Comparison of ENCODE assay signal across 22 cellular contexts in genomic region chr14:84351646-84352045, GRCh38.
A peak's percentile ranks its signal among the peaks of the same experiment; 100 is the strongest.
DNase-seq lines count a peak whose midpoint lies in the region; ATAC-seq and TF ChIP-seq lines count a peak whose summit lies in the region.
"Had no signal": no experiment of that assay in that cellular context is flagged by ENCODE, and none has a peak within 500 bp of the region (broad histone marks: within the 10 kb centered on the region; RNA-seq: fewer than 3 reads in every experiment).

No MANE protein-coding gene starts in this region.

- no peak overlapping the region; the same call in 1 of the 2 replicates for H3K4ac ChIP-seq in IMR-90 (ENCODE audit: low read depth, low read length)
- no peak overlapping the region for H3K4ac ChIP-seq in mesenchymal stem cell (ENCODE audit: low read depth in 1 of 2, low read length in 2 of 2)

- no peak overlapping the region for H3K56ac ChIP-seq in IMR-90 (ENCODE audit: extremely low read depth, insufficient read depth, low read length)

- H2AFZ ChIP-seq in IMR-90 (replicated peaks; ENCODE audit: low read length, poor library complexity): no peak overlapping the region
- no peak overlapping the region for H2AFZ ChIP-seq in mesenchymal stem cell (ENCODE audit: low read depth, low read length)
- no peak overlapping the region for H2AFZ ChIP-seq in Karpas-422 (ENCODE audit: low read length)

- H2AK5ac ChIP-seq in IMR-90 (ENCODE audit: low read depth, low read length) (no peak overlapping the region), mesenchymal stem cell (ENCODE audit: low read length, severe bottlenecking) (no peak overlapping the region)

- no peak for TF ChIP-seq CTCF in IMR-90 (conservative IDR thresholded peaks at IDR 0.05; ENCODE audit: low read depth, low read length)
- no peak for TF ChIP-seq CTCF in brain microvascular endothelial cell (IDR thresholded peaks at IDR 0.05; ENCODE audit: low read depth, low read length, missing control alignments)
- no peak for TF ChIP-seq CTCF in fibroblast of mammary gland (conservative IDR thresholded peaks at IDR 0.05; ENCODE audit: control insufficient read depth, insufficient read depth, low read depth, low read length)
- TF ChIP-seq CTCF in testis (IDR thresholded peaks at IDR 0.05): no peak

- H2BK120ac ChIP-seq in IMR-90 (ENCODE audit: low read depth, low read length) (peak overlapping the region; percentile 36; the same call in 1 of the 2 replicates), mesenchymal stem cell (ENCODE audit: low read depth, low read length) (no peak overlapping the region)

- CTCF ChIA-PET in IMR-90 (lab: Yijun Ruan, JAX): no interaction called here

- intact Hi-C loops in IMR-90 (cut with micrococcal nuclease): no loop called here
- intact Hi-C loops in testis (cut with DNase I; ENCODE audit: low total_unique reads): no loop called here

- H2BK15ac ChIP-seq in IMR-90 (ENCODE audit: low read depth, low read length): no peak overlapping the region
- no peak overlapping the region for H2BK15ac ChIP-seq in mesenchymal stem cell (ENCODE audit: low read depth, poor library complexity, severe bottlenecking)

- DNase-seq in IMR-90: peak; percentile 22
- DNase-seq in brain microvascular endothelial cell: peak; percentile 7
- DNase-seq in fibroblast of mammary gland (ENCODE audit: low read depth): peak; percentile 0
- peak; percentile 15 for DNase-seq in mesenchymal stem cell
- no peak for DNase-seq in Karpas-422
- no peak for DNase-seq in testis
- DNase-seq in amygdala (lab: John Stamatoyannopoulos, UW): no peak
- DNase-seq: 8988T; ACHN; AML-193; BE2C; CD4-positive, alpha-beta T cell; CD8-positive, alpha-beta memory T cell; DMS 273 treated with DMSO at 0.1 percent for 48 hours; DMS79; EL; GF-D8; GOT3; H7; HCEC 1CT had no signal

- no peak for TF ChIP-seq RAD21 in IMR-90 (IDR thresholded peaks at IDR 0.05; ENCODE audit: low read length)

- ATAC-seq in IMR-90 (ENCODE audit: low read depth): no peak
- ATAC-seq: A549 had no signal

- H3K36me3 ChIP-seq in IMR-90 (ENCODE audit: control insufficient read depth, insufficient read depth, low read length): no peaks in the 10 kb centered on the region
- no peaks in the 10 kb centered on the region for H3K36me3 ChIP-seq in brain microvascular endothelial cell (replicated peaks)
- no peaks in the 10 kb centered on the region for H3K36me3 ChIP-seq in mesenchymal stem cell (ENCODE audit: control insufficient read depth in 1 of 2, insufficient read depth in 2 of 2, low read depth in 1 of 2, low read length in 2 of 2)
- H3K36me3 ChIP-seq in Karpas-422 (ENCODE audit: insufficient read depth, low read length): no peaks in the 10 kb centered on the region
- H3K36me3 ChIP-seq in testis (ENCODE audit: low read depth, missing control alignments): no peaks in the 10 kb centered on the region
- H3K36me3 ChIP-seq: BE2C; BLaER1 treated with 17β-estradiol and CSF1 and Interleukin-3, amounts not matched to agents 10 nM and 100 nM had no signal

- in situ Hi-C loops in IMR-90 (cut with MboI; ENCODE audit: low sequenced_read_pairs): no loop called here
- in situ Hi-C loops in brain microvascular endothelial cell (cut with HindIII; ENCODE audit: low pct_ligation_motif_present, low sequenced_read_pairs): no loop called here

- H3K4me3 ChIP-seq in IMR-90 (ENCODE audit: insufficient read depth, low read depth, low read length): no peak overlapping the region
- no peak overlapping the region for H3K4me3 ChIP-seq in brain microvascular endothelial cell (ENCODE audit: low read depth, low read length)
- H3K4me3 ChIP-seq in fibroblast of mammary gland (ENCODE audit: control insufficient read depth, low read depth, low read length): no peak overlapping the region
- H3K4me3 ChIP-seq in mesenchymal stem cell (ENCODE audit: insufficient read depth in 1 of 2, low read depth in 1 of 2, low read length in 2 of 2): no peak overlapping the region
- H3K4me3 ChIP-seq in Karpas-422 (ENCODE audit: low read length): no peak overlapping the region
- H3K4me3 ChIP-seq in testis: no peak overlapping the region
- H3K4me3 ChIP-seq: A549; BLaER1 treated with 17β-estradiol and CSF1 and Interleukin-3, amounts not matched to agents 10 nM and 100 nM had no signal

- no peak overlapping the region for H2BK12ac ChIP-seq in mesenchymal stem cell (ENCODE audit: low read length in 2 of 2)

- no TSS peak for BruUV-seq in IMR-90 (replicated peaks; lab: Mats Ljungman, UMichigan)

- 0 out of 2 replicates have a peak, but pooled peaks cover 5% of the 10 kb centered on the region for H3K9me1 ChIP-seq in IMR-90 (ENCODE audit: insufficient read depth, low read length)

- no peaks in the 10 kb centered on the region; the same call in 1 of the 2 replicates for H3K9me2 ChIP-seq in Karpas-422 (replicated peaks; ENCODE audit: insufficient read depth, low read length)

- H3K4me1 ChIP-seq in IMR-90 (ENCODE audit: control insufficient read depth, insufficient read depth, low read length) (0 out of 2 replicates have a peak, but pooled peaks cover 1% of the 10 kb centered on the region), mesenchymal stem cell (ENCODE audit: control insufficient read depth, insufficient read depth, low read depth, low read length) (no peaks in the 10 kb centered on the region), Karpas-422 (ENCODE audit: low read length) (no peaks in the 10 kb centered on the region), testis (no peaks in the 10 kb centered on the region)
- H3K4me1 ChIP-seq: A549; BE2C; BLaER1 treated with 17β-estradiol and CSF1 and Interleukin-3, amounts not matched to agents 10 nM and 100 nM had no signal

- H3K27ac ChIP-seq in IMR-90 (ENCODE audit: insufficient read depth, low read length): no peak overlapping the region
- no peak overlapping the region for H3K27ac ChIP-seq in brain microvascular endothelial cell
- H3K27ac ChIP-seq in mesenchymal stem cell (ENCODE audit: low read length, poor library complexity, severe bottlenecking): no peak overlapping the region
- no peak overlapping the region for H3K27ac ChIP-seq in Karpas-422 (ENCODE audit: low read length)
- no peak overlapping the region for H3K27ac ChIP-seq in testis
- H3K27ac ChIP-seq: A549; BLaER1 treated with 17β-estradiol and CSF1 and Interleukin-3, amounts not matched to agents 10 nM and 100 nM had no signal

- POLR2A ChIA-PET in IMR-90 (lab: Charles Lee; ENCODE audit: unreplicated experiment): no interaction called here

- H2AK9ac ChIP-seq in IMR-90 (replicated peaks; ENCODE audit: low read depth, low read length, poor library complexity): no peak overlapping the region

- H3K79me2 ChIP-seq in Karpas-422 (ENCODE audit: low read length): no peaks in the 10 kb centered on the region

- H4K20me1 ChIP-seq in IMR-90 (ENCODE audit: insufficient read depth, low read length): no peaks in the 10 kb centered on the region
- H4K20me1 ChIP-seq in Karpas-422 (ENCODE audit: insufficient read depth, low read depth, low read length): no peaks in the 10 kb centered on the region
- H4K20me1 ChIP-seq: BLaER1 treated with 17β-estradiol and CSF1 and Interleukin-3, amounts not matched to agents 10 nM and 100 nM had no signal

- H3K18ac ChIP-seq in IMR-90 (ENCODE audit: low read depth, low read length): no peak overlapping the region
- no peak overlapping the region for H3K18ac ChIP-seq in mesenchymal stem cell (ENCODE audit: low read depth in 1 of 2, low read length in 2 of 2)

- no peaks in the 10 kb centered on the region for H3K79me1 ChIP-seq in IMR-90 (ENCODE audit: low read depth in 1 of 2, low read length in 2 of 2)
- H3K79me1 ChIP-seq in mesenchymal stem cell (replicated peaks; ENCODE audit: low read length, poor library complexity, severe bottlenecking): no peaks in the 10 kb centered on the region

- H3K14ac ChIP-seq in IMR-90 (replicated peaks; ENCODE audit: low read depth, low read length) (peak overlapping the region; percentile 8; the same call in 1 of the 2 replicates), mesenchymal stem cell (ENCODE audit: low read length in 2 of 2) (no peak overlapping the region)

- H3K9ac ChIP-seq in IMR-90 (ENCODE audit: low read depth, low read length) (no peak overlapping the region), mesenchymal stem cell (ENCODE audit: low read length) (no peak overlapping the region), Karpas-422 (ENCODE audit: low read length) (no peak overlapping the region)
- H3K9ac ChIP-seq: BLaER1 treated with 17β-estradiol and CSF1 and Interleukin-3, amounts not matched to agents 10 nM and 100 nM had no signal

- TF ChIP-seq POLR2A in IMR-90 (IDR thresholded peaks at IDR 0.05; ENCODE audit: low read depth, low read length) (no peak), testis (IDR thresholded peaks at IDR 0.05) (no peak)

- no peak overlapping the region for H4K5ac ChIP-seq in IMR-90 (ENCODE audit: low read depth, low read length)

- H3K4me2 ChIP-seq in IMR-90 (ENCODE audit: low read depth, low read length) (no peak overlapping the region), mesenchymal stem cell (ENCODE audit: low read length, poor library complexity, severe bottlenecking) (no peak overlapping the region), Karpas-422 (ENCODE audit: low read depth, low read length, poor library complexity, severe bottlenecking) (no peak overlapping the region)
- H3K4me2 ChIP-seq: A549; BLaER1 treated with 17β-estradiol and CSF1 and Interleukin-3, amounts not matched to agents 10 nM and 100 nM had no signal

- H4K8ac ChIP-seq in IMR-90 (ENCODE audit: low read depth in 2 of 2, low read length in 2 of 2) (no peak overlapping the region), mesenchymal stem cell (ENCODE audit: low read length) (no peak overlapping the region)

- H2BK5ac ChIP-seq in IMR-90 (ENCODE audit: low read depth, low read length, poor library complexity, severe bottlenecking) (no peak overlapping the region), mesenchymal stem cell (ENCODE audit: low read depth, low read length, poor library complexity, severe bottlenecking) (no peak overlapping the region)

- 0 out of 2 replicates have a peak overlapping the region, but pooled peaks have one; percentile 38 for H3K23ac ChIP-seq in IMR-90 (ENCODE audit: low read depth, low read length)
- no peak overlapping the region for H3K23ac ChIP-seq in mesenchymal stem cell (ENCODE audit: low read length in 2 of 2)

- dilution Hi-C loops in IMR-90 (cut with HindIII; ENCODE audit: low sequenced_read_pairs, unreplicated experiment): no loop called here

- H3K9me3 ChIP-seq in IMR-90 (ENCODE audit: control insufficient read depth, insufficient read depth, low read length): peaks cover 2% of the 10 kb centered on the region; the same call in 1 of the 2 replicates
- H3K9me3 ChIP-seq in mesenchymal stem cell (ENCODE audit: control insufficient read depth, low read length): peaks cover 15% of the 10 kb centered on the region
- peaks cover 8% of the 10 kb centered on the region; the same call in 1 of the 2 replicates for H3K9me3 ChIP-seq in Karpas-422 (ENCODE audit: low read length)
- no peaks in the 10 kb centered on the region for H3K9me3 ChIP-seq in testis
- H3K9me3 ChIP-seq: BE2C had no signal

- H2BK20ac ChIP-seq in IMR-90 (ENCODE audit: low read depth, low read length): no peak overlapping the region

- no peaks in the 10 kb centered on the region for H3K27me3 ChIP-seq in IMR-90 (ENCODE audit: control insufficient read depth, insufficient read depth, low read length)
- no peaks in the 10 kb centered on the region for H3K27me3 ChIP-seq in brain microvascular endothelial cell (replicated peaks)
- no peaks in the 10 kb centered on the region for H3K27me3 ChIP-seq in mesenchymal stem cell (ENCODE audit: control insufficient read depth in 1 of 2, insufficient read depth in 1 of 2, low read length in 2 of 2)
- H3K27me3 ChIP-seq in Karpas-422 (ENCODE audit: low read length): peaks cover 3% of the 10 kb centered on the region; the same call in 1 of the 2 replicates
- no peaks in the 10 kb centered on the region for H3K27me3 ChIP-seq in testis
- H3K27me3 ChIP-seq: BE2C; BLaER1 treated with 17β-estradiol and CSF1 and Interleukin-3, amounts not matched to agents 10 nM and 100 nM had no signal

- no peak overlapping the region; the same call in 1 of the 2 replicates for H4K91ac ChIP-seq in IMR-90 (ENCODE audit: insufficient read depth, low read depth, low read length)
- no peak overlapping the region for H4K91ac ChIP-seq in mesenchymal stem cell (ENCODE audit: low read length)

Comparison
In these comparisons a context has a peak if more than half of its experiments do, and no peak if none do; other contexts are left out.
1. DNase-seq: peak in IMR-90 (single experiment), brain microvascular endothelial cell (single experiment), fibroblast of mammary gland (single experiment) and mesenchymal stem cell (single experiment); none in Karpas-422 (single experiment), testis (single experiment) and amygdala (0 of 56).